Comparison of ENCODE assay signal across 1 cellular context in genomic region chr3:184414418-184415228, GRCh38.
TF ChIP-seq lines count a peak whose summit lies in the region.

No MANE protein-coding gene starts in this region.

TF ChIP-seq in HEK293, 187 proteins besides CTCF, POLR2A, EP300 and RAD21:
- TF ChIP-seq REST (tag by site-specific recombination; IDR thresholded peaks at IDR 0.05): no peak
- TF ChIP-seq, protein P1, sequence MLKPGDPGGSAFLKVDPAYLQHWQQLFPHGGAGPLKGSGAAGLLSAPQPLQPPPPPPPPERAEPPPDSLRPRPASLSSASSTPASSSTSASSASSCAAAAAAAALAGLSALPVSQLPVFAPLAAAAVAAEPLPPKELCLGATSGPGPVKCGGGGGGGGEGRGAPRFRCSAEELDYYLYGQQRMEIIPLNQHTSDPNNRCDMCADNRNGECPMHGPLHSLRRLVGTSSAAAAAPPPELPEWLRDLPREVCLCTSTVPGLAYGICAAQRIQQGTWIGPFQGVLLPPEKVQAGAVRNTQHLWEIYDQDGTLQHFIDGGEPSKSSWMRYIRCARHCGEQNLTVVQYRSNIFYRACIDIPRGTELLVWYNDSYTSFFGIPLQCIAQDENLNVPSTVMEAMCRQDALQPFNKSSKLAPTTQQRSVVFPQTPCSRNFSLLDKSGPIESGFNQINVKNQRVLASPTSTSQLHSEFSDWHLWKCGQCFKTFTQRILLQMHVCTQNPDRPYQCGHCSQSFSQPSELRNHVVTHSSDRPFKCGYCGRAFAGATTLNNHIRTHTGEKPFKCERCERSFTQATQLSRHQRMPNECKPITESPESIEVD (tag by site-specific recombination; IDR thresholded peaks at IDR 0.05): no peak
- no peak for TF ChIP-seq ZNF292 (tag by site-specific recombination; IDR thresholded peaks at IDR 0.05; ENCODE audit: borderline replicate concordance, low read depth)
- no peak for TF ChIP-seq ZBTB1 (tag by site-specific recombination; IDR thresholded peaks at IDR 0.05)
- TF ChIP-seq KLF9 (tag by site-specific recombination; IDR thresholded peaks at IDR 0.05; ENCODE audit: low read depth): 0 out of 2 replicates have a peak, but pooled peaks have one; percentile 30
- no peak for TF ChIP-seq ZNF202 (tag by site-specific recombination; IDR thresholded peaks at IDR 0.05; ENCODE audit: borderline replicate concordance)
- 0 out of 2 replicates have a peak, but pooled peaks have one; percentile 40 for TF ChIP-seq ZNF18 (tag by site-specific recombination; IDR thresholded peaks at IDR 0.05)
- no peak for TF ChIP-seq EGR2 (tag by site-specific recombination; IDR thresholded peaks at IDR 0.05; ENCODE audit: low read depth)
- no peak for TF ChIP-seq ZNF560 (tag by site-specific recombination; IDR thresholded peaks at IDR 0.05; ENCODE audit: borderline replicate concordance)
- no peak for TF ChIP-seq ZNF302 (tag by site-specific recombination; IDR thresholded peaks at IDR 0.05; ENCODE audit: low read depth)
- TF ChIP-seq, protein P2, sequence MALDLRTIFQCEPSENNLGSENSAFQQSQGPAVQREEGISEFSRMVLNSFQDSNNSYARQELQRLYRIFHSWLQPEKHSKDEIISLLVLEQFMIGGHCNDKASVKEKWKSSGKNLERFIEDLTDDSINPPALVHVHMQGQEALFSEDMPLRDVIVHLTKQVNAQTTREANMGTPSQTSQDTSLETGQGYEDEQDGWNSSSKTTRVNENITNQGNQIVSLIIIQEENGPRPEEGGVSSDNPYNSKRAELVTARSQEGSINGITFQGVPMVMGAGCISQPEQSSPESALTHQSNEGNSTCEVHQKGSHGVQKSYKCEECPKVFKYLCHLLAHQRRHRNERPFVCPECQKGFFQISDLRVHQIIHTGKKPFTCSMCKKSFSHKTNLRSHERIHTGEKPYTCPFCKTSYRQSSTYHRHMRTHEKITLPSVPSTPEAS (tag by site-specific recombination; IDR thresholded peaks at IDR 0.05): peak; percentile 88
- peak; percentile 25; the same call in 1 of the 2 replicates for TF ChIP-seq ZFHX2 (tag by site-specific recombination; conservative IDR thresholded peaks at IDR 0.05)
- TF ChIP-seq ZNF704 (tag by site-specific recombination; IDR thresholded peaks at IDR 0.05): no peak
- no peak for TF ChIP-seq ZNF530 (tag by site-specific recombination; IDR thresholded peaks at IDR 0.05; ENCODE audit: low read depth)
- no peak for TF ChIP-seq ZNF701 (tag by site-specific recombination; IDR thresholded peaks at IDR 0.05)
- TF ChIP-seq ZNF155 (tag by site-specific recombination; IDR thresholded peaks at IDR 0.05): no peak
- no peak for TF ChIP-seq ZNF510 (tag by site-specific recombination; IDR thresholded peaks at IDR 0.05; ENCODE audit: insufficient replicate concordance)
- TF ChIP-seq MZF1 (tag by site-specific recombination; IDR thresholded peaks at IDR 0.05; ENCODE audit: borderline replicate concordance): no peak
- no peak for TF ChIP-seq ZSCAN16 (tag by site-specific recombination; IDR thresholded peaks at IDR 0.05)
- TF ChIP-seq, protein P3, sequence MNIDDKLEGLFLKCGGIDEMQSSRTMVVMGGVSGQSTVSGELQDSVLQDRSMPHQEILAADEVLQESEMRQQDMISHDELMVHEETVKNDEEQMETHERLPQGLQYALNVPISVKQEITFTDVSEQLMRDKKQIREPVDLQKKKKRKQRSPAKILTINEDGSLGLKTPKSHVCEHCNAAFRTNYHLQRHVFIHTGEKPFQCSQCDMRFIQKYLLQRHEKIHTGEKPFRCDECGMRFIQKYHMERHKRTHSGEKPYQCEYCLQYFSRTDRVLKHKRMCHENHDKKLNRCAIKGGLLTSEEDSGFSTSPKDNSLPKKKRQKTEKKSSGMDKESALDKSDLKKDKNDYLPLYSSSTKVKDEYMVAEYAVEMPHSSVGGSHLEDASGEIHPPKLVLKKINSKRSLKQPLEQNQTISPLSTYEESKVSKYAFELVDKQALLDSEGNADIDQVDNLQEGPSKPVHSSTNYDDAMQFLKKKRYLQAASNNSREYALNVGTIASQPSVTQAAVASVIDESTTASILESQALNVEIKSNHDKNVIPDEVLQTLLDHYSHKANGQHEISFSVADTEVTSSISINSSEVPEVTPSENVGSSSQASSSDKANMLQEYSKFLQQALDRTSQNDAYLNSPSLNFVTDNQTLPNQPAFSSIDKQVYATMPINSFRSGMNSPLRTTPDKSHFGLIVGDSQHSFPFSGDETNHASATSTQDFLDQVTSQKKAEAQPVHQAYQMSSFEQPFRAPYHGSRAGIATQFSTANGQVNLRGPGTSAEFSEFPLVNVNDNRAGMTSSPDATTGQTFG (tag by site-specific recombination; IDR thresholded peaks at IDR 0.05; ENCODE audit: borderline replicate concordance): peak; percentile 21; the same call in 1 of the 2 replicates
- no peak for TF ChIP-seq OVOL3 (tag by site-specific recombination; IDR thresholded peaks at IDR 0.05)
